ENCODE assay signal across 12 cellular contexts in the genomic region with DNA sequence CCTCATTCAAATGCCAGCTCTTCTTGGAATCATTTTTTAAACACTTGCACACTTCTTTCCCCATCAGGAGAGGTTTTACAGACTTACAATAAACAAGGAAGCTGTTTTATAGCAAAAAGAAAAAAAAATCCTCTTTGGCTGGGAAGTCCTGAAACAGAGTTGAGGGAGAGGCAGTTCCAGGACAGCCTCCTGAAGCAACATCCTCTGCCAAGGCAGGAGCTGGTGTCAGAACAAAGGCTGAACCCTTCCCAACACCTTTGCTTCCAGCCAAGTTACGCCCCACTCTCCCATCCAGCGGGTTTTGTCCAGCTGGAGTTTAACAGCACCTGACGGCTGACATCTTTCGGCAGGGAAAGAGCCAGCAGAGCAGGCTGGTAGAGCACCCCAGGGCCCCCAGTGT.
"Had no signal": no experiment of that assay in that cellular context is flagged by ENCODE, and none has a peak within 500 bp of the region (broad histone marks: within the 10 kb centered on the region; RNA-seq: fewer than 3 reads in every experiment).

No MANE protein-coding gene starts in this region.

- H3K4me3 Mint-ChIP-seq: activated CD4-positive, alpha-beta memory T cell treated with anti-CD3 and anti-CD28 coated beads for 36 hours; activated naive CD8-positive, alpha-beta T cell treated with anti-CD3 and anti-CD28 coated beads, Interleukin-2, amount 50 U/mL, for 24 hours; activated T-helper 1 cell treated with anti-CD3 and anti-CD28 coated beads, Interleukin-12 subunit alpha, Interleukin-12 subunit beta, Interleukin-2, Interleukin-4 antibody, amounts not matched to agents 30 ng/mL and 10 ng/mL and 1 ng/mL, durations not matched to agents 14 hours and 24 hours and 36 hours; naive B cell; stimulated activated naive B cell treated with anti-CD40 and anti-IgM and Interleukin-4, amounts not matched to agents 10 μg/mL and 1 μg/mL and 100 μg/mL, for 72 hours had no signal

- DNase-seq: activated CD4-positive, alpha-beta memory T cell treated with anti-CD3 and anti-CD28 coated beads for 36 hours; activated CD4-positive, alpha-beta T cell treated with anti-CD3 and anti-CD28 coated beads for 1 hour; activated naive CD4-positive, alpha-beta T cell treated with Interleukin-2 at 50 U/mL for 16 hours; activated naive CD8-positive, alpha-beta T cell treated with anti-CD3 and anti-CD28 coated beads, Interleukin-2, amount 50 U/mL, for 24 hours; gastrocnemius medialis; naive B cell; sigmoid colon; stimulated activated CD4-positive, alpha-beta T cell treated with anti-CD3 and anti-CD28 coated beads, Interleukin-2, amount 100 ng/mL, for 24 hours; stimulated activated naive B cell treated with anti-CD40 and anti-IgM and Interleukin-4, amounts not matched to agents 10 μg/mL and 1 μg/mL and 100 μg/mL, for 72 hours had no signal

- H3K4me1 ChIP-seq: gastrocnemius medialis had no signal

- H3K4me3 ChIP-seq: cardiac muscle cell, gastrocnemius medialis, sigmoid colon had no signal

- H3K9me3 ChIP-seq: gastrocnemius medialis, neutrophil, sigmoid colon had no signal

- H3K4me1 Mint-ChIP-seq: stimulated activated naive B cell treated with anti-CD40 and anti-IgM and Interleukin-4, amounts not matched to agents 10 μg/mL and 1 μg/mL and 100 μg/mL, for 72 hours had no signal

- ATAC-seq: activated naive CD8-positive, alpha-beta T cell treated with anti-CD3 and anti-CD28 coated beads, Interleukin-2, amount 50 U/mL, for 24 hours; gastrocnemius medialis; stimulated activated naive B cell treated with anti-CD40 and anti-IgM and Interleukin-4, amounts not matched to agents 10 μg/mL and 1 μg/mL and 100 μg/mL, for 72 hours had no signal

- H3K36me3 ChIP-seq: cardiac muscle cell, gastrocnemius medialis, neutrophil, sigmoid colon had no signal

- H3K27ac ChIP-seq: cardiac muscle cell, gastrocnemius medialis, neutrophil had no signal

- H3K36me3 Mint-ChIP-seq: activated CD4-positive, alpha-beta memory T cell treated with anti-CD3 and anti-CD28 coated beads for 36 hours; stimulated activated naive B cell treated with anti-CD40 and anti-IgM and Interleukin-4, amounts not matched to agents 10 μg/mL and 1 μg/mL and 100 μg/mL, for 72 hours had no signal

- H3K27ac Mint-ChIP-seq: activated CD4-positive, alpha-beta memory T cell treated with anti-CD3 and anti-CD28 coated beads for 36 hours; activated naive CD8-positive, alpha-beta T cell treated with anti-CD3 and anti-CD28 coated beads, Interleukin-2, amount 50 U/mL, for 24 hours; activated T-helper 1 cell treated with anti-CD3 and anti-CD28 coated beads, Interleukin-12 subunit alpha, Interleukin-12 subunit beta, Interleukin-2, Interleukin-4 antibody, amounts not matched to agents 30 ng/mL and 10 ng/mL and 1 ng/mL, durations not matched to agents 14 hours and 24 hours and 36 hours; stimulated activated naive B cell treated with anti-CD40 and anti-IgM and Interleukin-4, amounts not matched to agents 10 μg/mL and 1 μg/mL and 100 μg/mL, for 72 hours had no signal

- H3K9me3 Mint-ChIP-seq: activated CD4-positive, alpha-beta memory T cell treated with anti-CD3 and anti-CD28 coated beads for 36 hours; activated naive CD8-positive, alpha-beta T cell treated with anti-CD3 and anti-CD28 coated beads, Interleukin-2, amount 50 U/mL, for 24 hours; activated T-helper 1 cell treated with anti-CD3 and anti-CD28 coated beads, Interleukin-12 subunit alpha, Interleukin-12 subunit beta, Interleukin-2, Interleukin-4 antibody, amounts not matched to agents 30 ng/mL and 10 ng/mL and 1 ng/mL, durations not matched to agents 14 hours and 24 hours and 36 hours; naive B cell; stimulated activated naive B cell treated with anti-CD40 and anti-IgM and Interleukin-4, amounts not matched to agents 10 μg/mL and 1 μg/mL and 100 μg/mL, for 72 hours had no signal
